Comparison of ENCODE assay signal across 8 cellular contexts in genomic region chr20:34516874-34517542, GRCh38. TPM values are rescaled to one million over a fixed set of nuclear protein-coding genes. Genes with fewer than 3 reads are reported as not detected.
DNase-seq lines count a peak whose midpoint lies in the region; ATAC-seq, FAIRE-seq and TF ChIP-seq lines count a peak whose summit lies in the region.

No MANE protein-coding gene starts in this region.

- no peaks in the 10 kb centered on the region for H3K27me3 Mint-ChIP-seq in astrocyte (ENCODE audit: low read depth, unreplicated experiment)

- H3K27me3 ChIP-seq in BLaER1 (no peaks in the 10 kb centered on the region), NT2/D1 (ENCODE audit: insufficient read depth, insufficient read length) (no peaks in the 10 kb centered on the region), astrocyte (ENCODE audit: insufficient read depth, low read length) (no peaks in the 10 kb centered on the region), iPS-18a (ENCODE audit: control insufficient read depth, insufficient read depth, low read length) (no peaks in the 10 kb centered on the region)

- peak overlapping the region; percentile 97 for H3K27ac Mint-ChIP-seq in astrocyte (ENCODE audit: unreplicated experiment)

- H3K9ac ChIP-seq in BLaER1 = peak overlapping the region; percentile 93
- peak overlapping the region; percentile 91 for H3K9ac ChIP-seq in NT2/D1 (ENCODE audit: insufficient read length, low read depth)
- peak overlapping the region; percentile 93 for H3K9ac ChIP-seq in astrocyte (ENCODE audit: low read length)
- peak overlapping the region; percentile 81 for H3K9ac ChIP-seq in iPS-18a (ENCODE audit: low read length)

- no peak for FAIRE-seq in astrocyte (lab: Jason Lieb, UNC)

- no peaks in the 10 kb centered on the region for H3K9me3 ChIP-seq in BLaER1
- no peaks in the 10 kb centered on the region for H3K9me3 ChIP-seq in NT2/D1 (ENCODE audit: insufficient read depth, low read length)
- H3K9me3 ChIP-seq in astrocyte (ENCODE audit: insufficient read depth, low read depth, low read length) = no peaks in the 10 kb centered on the region
- no peaks in the 10 kb centered on the region for H3K9me3 ChIP-seq in iPS-18a (ENCODE audit: control insufficient read depth, low read depth, low read length)

- H3K36me3 ChIP-seq in BLaER1 (peaks cover 26% of the 10 kb centered on the region), NT2/D1 (ENCODE audit: insufficient read depth, insufficient read length, low read length) (peaks cover 28% of the 10 kb centered on the region), astrocyte (ENCODE audit: insufficient read depth, low read length) (peaks cover 7% of the 10 kb centered on the region), iPS-18a (ENCODE audit: control insufficient read depth, low read depth, low read length) (no peaks in the 10 kb centered on the region)

- H3K9me3 Mint-ChIP-seq in astrocyte (ENCODE audit: unreplicated experiment) = no peaks in the 10 kb centered on the region

- ATAC-seq in GM21619 (IDR thresholded peaks at IDR 0.05; ENCODE audit: unreplicated experiment) (peak; percentile 10), GM21529 (IDR thresholded peaks at IDR 0.05; ENCODE audit: unreplicated experiment) (no peak), HG03025 (IDR thresholded peaks at IDR 0.05; ENCODE audit: low FRiP score, unreplicated experiment) (no peak)

- H4K20me1 ChIP-seq in BLaER1 (peaks cover 53% of the 10 kb centered on the region), astrocyte (ENCODE audit: insufficient read depth, low read length) (peaks cover 46% of the 10 kb centered on the region)

- H3K79me2 ChIP-seq in astrocyte (ENCODE audit: insufficient read depth, low read length) = peaks cover 55% of the 10 kb centered on the region

- peaks cover 5% of the 10 kb centered on the region for H3K4me1 Mint-ChIP-seq in astrocyte (ENCODE audit: low read depth, unreplicated experiment)

- H3K4me2 ChIP-seq in BLaER1 (peak overlapping the region; percentile 75), astrocyte (ENCODE audit: low read length) (peak overlapping the region; percentile 91)

- H3K27ac ChIP-seq in BLaER1 (peak overlapping the region; percentile 86), astrocyte (ENCODE audit: low read depth, low read length) (peak overlapping the region; percentile 89), iPS-18a (ENCODE audit: low read length) (no peak overlapping the region)

- peak overlapping the region; percentile 44 for H2AFZ ChIP-seq in astrocyte (ENCODE audit: low read depth, low read length)

- H3K4me1 ChIP-seq in BLaER1 = peaks cover 32% of the 10 kb centered on the region
- H3K4me1 ChIP-seq in NT2/D1 (ENCODE audit: insufficient read depth, insufficient read length) = no peaks in the 10 kb centered on the region
- peaks cover 19% of the 10 kb centered on the region for H3K4me1 ChIP-seq in astrocyte (ENCODE audit: insufficient read depth, low read length)
- peaks cover 6% of the 10 kb centered on the region for H3K4me1 ChIP-seq in iPS-18a (ENCODE audit: control insufficient read depth, low read depth, low read length)

- DNase-seq in NT2/D1 (ENCODE audit: low read depth, low spot score) (no peak), astrocyte (ENCODE audit: low read depth) (no peak)
- DNase-seq in stimulated activated CD4-positive, alpha-beta T cell treated with anti-CD3 and anti-CD28 coated beads, Interleukin-12 subunit alpha, Interleukin-12 subunit beta, amount 100 ng/mL, for 4 hours = peak; percentile 30

- TF ChIP-seq CTCF in astrocyte (IDR thresholded peaks at IDR 0.05; ENCODE audit: insufficient read depth, low read depth, low read length) = no peak

- H3K4me3 ChIP-seq in BLaER1 = peak overlapping the region; percentile 84
- peak overlapping the region; percentile 70 for H3K4me3 ChIP-seq in NT2/D1 (ENCODE audit: insufficient read length, low read depth)
- H3K4me3 ChIP-seq in astrocyte (ENCODE audit: insufficient read depth, low read depth, low read length) = peak overlapping the region; percentile 92
- H3K4me3 ChIP-seq in iPS-18a (ENCODE audit: low read length) = peak overlapping the region; percentile 96

- H3K36me3 Mint-ChIP-seq in astrocyte (ENCODE audit: low read depth, unreplicated experiment) = peaks cover 12% of the 10 kb centered on the region

- peak overlapping the region; percentile 94 for H3K4me3 Mint-ChIP-seq in astrocyte (ENCODE audit: unreplicated experiment)

RNA-seq across cellular contexts. Expression of gene DYNLRB1, which starts 0.8 kb away (rescaled TPM):
- total RNA-seq in astrocyte = 112 and 118 TPM in 2 replicates

RNA-seq across cellular contexts. Expression of gene MAP1LC3A, which starts 41.5 kb away (rescaled TPM):
- 48.9 and 52.3 TPM in 2 replicates for total RNA-seq in astrocyte
